ENCODE assay signal across 8 cellular contexts in genomic region chr2:61017556-61018318, GRCh38. TPM values are rescaled to one million over a fixed set of nuclear protein-coding genes. Genes with fewer than 3 reads are reported as not detected.
DNase-seq lines count a peak whose midpoint lies in the region; ATAC-seq and TF ChIP-seq lines count a peak whose summit lies in the region.

Gene PEX13, plus strand, starts transcription at chr2:61017720. Its CDS starts 40 bp downstream, at chr2:61017760.
Gene PUS10, minus strand, starts transcription at chr2:61018255. Its CDS starts 6,365 bp downstream, at chr2:61011890.

- no peak for TF ChIP-seq CTCF in AG10803 (conservative IDR thresholded peaks at IDR 0.05; ENCODE audit: low read length)
- no peak for TF ChIP-seq CTCF in lower leg skin (IDR thresholded peaks at IDR 0.05)

- intact Hi-C loops in activated CD4-positive, alpha-beta T cell treated with anti-CD3 and anti-CD28 coated beads, Interleukin-2, amount 10 ng/mL, durations not matched to agents 24 days and 14 days (cut with micrococcal nuclease) = loop anchor here (1.0 to 10.0 kb wide), 10 partner anchors 41 to 1287 kb away; partner anchors contain the start of genes PAPOLG, SANBR and XPO1
- intact Hi-C loops in lower leg skin (cut with DNase I; ENCODE audit: low total_unique reads) = no loop called here

- H3K4me1 Mint-ChIP-seq in activated CD4-positive, alpha-beta T cell treated with anti-CD3 and anti-CD28 coated beads, Interleukin-2, amount 10 ng/mL, durations not matched to agents 24 days and 14 days = peaks cover 28% of the 10 kb centered on the region

- TF ChIP-seq POLR2A in lower leg skin (IDR thresholded peaks at IDR 0.05) = no peak

- 0% methylated on average over 35 to 39 of the region's 39 CpGs for WGBS in lower leg skin, 2 donors

- peaks cover 21% of the 10 kb centered on the region for H3K36me3 Mint-ChIP-seq in activated CD4-positive, alpha-beta T cell treated with anti-CD3 and anti-CD28 coated beads, Interleukin-2, amount 10 ng/mL, durations not matched to agents 24 days and 14 days (ENCODE audit: low read depth)

- H3K27me3 Mint-ChIP-seq in activated CD4-positive, alpha-beta T cell treated with anti-CD3 and anti-CD28 coated beads, Interleukin-2, amount 10 ng/mL, durations not matched to agents 24 days and 14 days = no peaks in the 10 kb centered on the region

- H3K4me3 ChIP-seq in AG10803 (ENCODE audit: low read length) = peak within 1 kb of the TSS; percentile 96
- peak within 1 kb of the TSS; percentile 83 for H3K4me3 ChIP-seq in lower leg skin (ENCODE audit: low read depth, poor library complexity, severe bottlenecking)

- peak; percentile 78 for ATAC-seq in GM18867 (IDR thresholded peaks at IDR 0.05; ENCODE audit: unreplicated experiment)
- peak; percentile 78 for ATAC-seq in HG03066 (IDR thresholded peaks at IDR 0.05; ENCODE audit: low read depth, unreplicated experiment)

- DNase-seq in AG10803 (ENCODE audit: low read depth) (peak; percentile 61), NCI-H345 treated with DMSO at 0.1 percent for 48 hours (lab: John Stamatoyannopoulos, UW; ENCODE audit: unreplicated experiment) (peak; percentile 89), dermis microvascular lymphatic vessel endothelial cell (ENCODE audit: low read depth in 2 of 2) (peak; percentile 35 to 79), lower leg skin (ENCODE audit: low spot score in 2 of 2) (peak; percentile 72 to 94)
- DNase-seq in activated CD4-positive, alpha-beta T cell treated with anti-CD3 and anti-CD28 coated beads, Interleukin-2, amount 10 ng/mL, durations not matched to agents 24 days and 14 days = peak; percentile 91
- DNase-seq in stimulated activated CD4-positive, alpha-beta T cell treated with anti-CD3 and anti-CD28 coated beads, Interleukin-4, amount 100 ng/mL, for 4 hours = peak; percentile 51 to 60

- H3K4me3 Mint-ChIP-seq in activated CD4-positive, alpha-beta T cell treated with anti-CD3 and anti-CD28 coated beads, Interleukin-2, amount 10 ng/mL, durations not matched to agents 24 days and 14 days = peak within 1 kb of the TSS; percentile 99

- H3K27ac Mint-ChIP-seq in activated CD4-positive, alpha-beta T cell treated with anti-CD3 and anti-CD28 coated beads, Interleukin-2, amount 10 ng/mL, durations not matched to agents 24 days and 14 days = peak within 1 kb of the TSS; percentile 99

- H3K9me3 Mint-ChIP-seq in activated CD4-positive, alpha-beta T cell treated with anti-CD3 and anti-CD28 coated beads, Interleukin-2, amount 10 ng/mL, durations not matched to agents 24 days and 14 days = no peaks in the 10 kb centered on the region

RNA-seq across cellular contexts. Expression of gene PEX13, which starts in this region (rescaled TPM):
- total RNA-seq in activated CD4-positive, alpha-beta T cell treated with anti-CD3 and anti-CD28 coated beads, Interleukin-2, amount 10 ng/mL, durations not matched to agents 24 days and 14 days = 18.8 and 19.7 TPM in 2 replicates
- total RNA-seq in dermis microvascular lymphatic vessel endothelial cell (37.9 and 41.1 TPM in 2 replicates), lower leg skin (10 to 100 TPM; 37.4 to 83.2 (median 47.7) TPM)

RNA-seq across cellular contexts. Expression of gene PUS10, which starts in this region (rescaled TPM):
- 7.8 and 8.4 TPM in 2 replicates for total RNA-seq in activated CD4-positive, alpha-beta T cell treated with anti-CD3 and anti-CD28 coated beads, Interleukin-2, amount 10 ng/mL, durations not matched to agents 24 days and 14 days
- total RNA-seq in dermis microvascular lymphatic vessel endothelial cell = 5.4 and 6.2 TPM in 2 replicates
- total RNA-seq in lower leg skin = 10 to 100 TPM in 1 of 4 donors, 1 to 10 TPM in 3; 3.6 to 10.2 (median 6.0) TPM

Comparison
In these comparisons a context has a peak if more than half of its experiments do, and no peak if none do; other contexts are left out.
1. Peak in every context shown above with its lines: DNase-seq, ATAC-seq and H3K4me3 ChIP-seq.